In genomic region chr3:194070634-194071409, GRCh38 we compare ENCODE assay signal across 8 cellular contexts.
A peak's percentile ranks its signal among the peaks of the same experiment; 100 is the strongest.
DNase-seq lines count a peak whose midpoint lies in the region; ATAC-seq, FAIRE-seq and TF ChIP-seq lines count a peak whose summit lies in the region.

No MANE protein-coding gene starts in this region.

- H2AFZ ChIP-seq in HCT116 (ENCODE audit: low read depth, low read length, poor library complexity, severe bottlenecking): peak overlapping the region; percentile 46
- peak overlapping the region; percentile 66 for H2AFZ ChIP-seq in MM.1S (ENCODE audit: low read length)
- H2AFZ ChIP-seq in GM12878 (ENCODE audit: control insufficient read depth, low read depth, low read length): peak overlapping the region; percentile 64

- H3K9me2 ChIP-seq in HCT116 (ENCODE audit: insufficient read depth) (no peaks in the 10 kb centered on the region), MM.1S (replicated peaks; ENCODE audit: insufficient read depth, low read length) (no peaks in the 10 kb centered on the region)

- H3K9me3 ChIP-seq in HCT116 (ENCODE audit: control insufficient read depth in 1 of 2, insufficient read depth in 1 of 2, low read depth in 1 of 2, low read length in 2 of 2) (peaks cover 0 to 9% of the 10 kb centered on the region in 2 experiments; a peak in 3 of 4 replicates), MM.1S (replicated peaks; ENCODE audit: insufficient read depth, low read length) (no peaks in the 10 kb centered on the region), GM12878 (replicated peaks; ENCODE audit: control insufficient read depth, insufficient read depth, low read length) (no peaks in the 10 kb centered on the region; the same call in 1 of the 3 replicates), sigmoid colon (no peaks in the 10 kb centered on the region)

- TF ChIP-seq CTCF in HCT116 (IDR thresholded peaks at IDR 0.05 in 2 of 3, conservative IDR thresholded peaks at IDR 0.05 in 1 of 3; ENCODE audit: borderline replicate concordance in 1 of 3, insufficient read depth in 1 of 3, low read depth in 2 of 3, low read length in 2 of 3) (no peak), MM.1S (IDR thresholded peaks at IDR 0.05; ENCODE audit: low read length) (no peak), GM12878 (IDR thresholded peaks at IDR 0.05 in 2 of 3, conservative IDR thresholded peaks at IDR 0.05 in 1 of 3; ENCODE audit: control insufficient read depth in 2 of 3, extremely low read depth in 1 of 3, insufficient read depth in 1 of 3, low read depth in 3 of 3, low read length in 3 of 3) (no peak), sigmoid colon (IDR thresholded peaks at IDR 0.05) (no peak)

- H3K9me3 Mint-ChIP-seq in T-helper 1 cell treated with Interleukin-12 subunit alpha and Interleukin-12 subunit beta and Interleukin-4 antibody, amounts not matched to agents 30 μg/mL and 1 μg/mL, for 36 hours: peaks cover 24% of the 10 kb centered on the region

- POLR2A ChIA-PET in HCT116 (lab: Charles Lee): interaction anchor here (0.7 to 1.0 kb wide), 3 partner anchors 18 to 242 kb away, joined by 3 to 4 read pairs (median 4); partner anchors contain the start of gene HES1
- POLR2A ChIA-PET in GM12878 (lab: Charles Lee): no interaction called here

- 2% methylated on average over 40 of the region's 84 CpGs for WGBS in GM12878 (ENCODE audit: insufficient coverage, insufficient replicate concordance, low lambda C conversion rate, missing lambda C conversion rate)
- 1 to 2% methylated on average over 84 of the region's 84 CpGs for WGBS in sigmoid colon, 2 donors

- H3K4me1 Mint-ChIP-seq in T-helper 1 cell treated with Interleukin-12 subunit alpha and Interleukin-12 subunit beta and Interleukin-4 antibody, amounts not matched to agents 30 μg/mL and 1 μg/mL, for 36 hours (ENCODE audit: low read depth): peaks cover 20% of the 10 kb centered on the region

- H3K4me2 ChIP-seq in HCT116 (ENCODE audit: low read length) (peak overlapping the region; percentile 81), MM.1S (ENCODE audit: low read depth, low read length) (peak overlapping the region; percentile 75), GM12878 (ENCODE audit: control insufficient read depth, insufficient read depth) (peak overlapping the region; percentile 87)

- intact Hi-C loops in HCT116 (cut with micrococcal nuclease): loop anchor here (5.0 kb wide), 1 partner anchor 66 kb away; the partner anchor contains the start of gene HES1
- intact Hi-C loops in GM12878 (cut with micrococcal nuclease; ENCODE audit: unreplicated experiment): loop anchor here (1.0 kb wide), 2 partner anchors 26 to 64 kb away; no protein-coding TSS in a partner anchor
- intact Hi-C loops in sigmoid colon (cut with DNase I): loop anchor here (2.0 to 5.0 kb wide), 5 partner anchors 64 to 289 kb away; no protein-coding TSS in a partner anchor

- H3K4me1 ChIP-seq in HCT116 (ENCODE audit: control insufficient read depth in 1 of 2, insufficient read depth in 2 of 2, low read length in 2 of 2) (peaks cover 12 to 33% of the 10 kb centered on the region in 2 experiments), MM.1S (ENCODE audit: low read length) (peaks cover 32% of the 10 kb centered on the region), GM12878 (ENCODE audit: control insufficient read depth, insufficient read depth, low read length) (peaks cover 8% of the 10 kb centered on the region), sigmoid colon (peaks cover 0 to 18% (median 16%) of the 10 kb centered on the region in 4 donors)

- peaks cover 73% of the 10 kb centered on the region for H3K27me3 Mint-ChIP-seq in T-helper 1 cell treated with Interleukin-12 subunit alpha and Interleukin-12 subunit beta and Interleukin-4 antibody, amounts not matched to agents 30 μg/mL and 1 μg/mL, for 36 hours (ENCODE audit: low read depth)

- H3K9ac ChIP-seq in HCT116 (ENCODE audit: low read length): peak overlapping the region; percentile 58
- H3K9ac ChIP-seq in MM.1S (ENCODE audit: low read length): peak overlapping the region; percentile 74
- peak overlapping the region; percentile 8; the same call in 1 of the 2 replicates for H3K9ac ChIP-seq in GM12878 (ENCODE audit: control insufficient read depth, insufficient read depth, low read length)

- H3K27ac Mint-ChIP-seq in T-helper 1 cell treated with Interleukin-12 subunit alpha and Interleukin-12 subunit beta and Interleukin-4 antibody, amounts not matched to agents 30 μg/mL and 1 μg/mL, for 36 hours: no peak overlapping the region

- in situ Hi-C loops in GM12878 (cut with MboI): no loop called here

- FAIRE-seq in GM12878 (lab: Jason Lieb, UNC): peak; percentile 84

- H3K4me3 ChIP-seq in HCT116 (replicated peaks in 1 of 2; ENCODE audit: low read depth in 1 of 2, low read length in 2 of 2): peak overlapping the region; percentile 31 to 50
- peak overlapping the region; percentile 70 for H3K4me3 ChIP-seq in MM.1S (ENCODE audit: low read length)
- H3K4me3 ChIP-seq in GM12878: peak overlapping the region; percentile 42; the same call in 1 of the 2 replicates
- H3K4me3 ChIP-seq in iPS-11a (ENCODE audit: low read depth, low read length): peak overlapping the region; percentile 20
- H3K4me3 ChIP-seq in sigmoid colon: peak overlapping the region; percentile 37 to 64 (median 56)

- H3K4me3 Mint-ChIP-seq in T-helper 1 cell treated with Interleukin-12 subunit alpha and Interleukin-12 subunit beta and Interleukin-4 antibody, amounts not matched to agents 30 μg/mL and 1 μg/mL, for 36 hours: peak overlapping the region; percentile 59

- SMC1A ChIA-PET in GM12878 (lab: Charles Lee; ENCODE audit: uncharacterized antibody, unreplicated experiment): interaction anchor here (0.9 to 1.9 kb wide), 4 partner anchors 11 to 57 kb away, joined by 3 to 6 read pairs (median 3); no protein-coding TSS in a partner anchor

- H3K27ac ChIP-seq in HCT116 (ENCODE audit: low read depth, low read length) (peak overlapping the region; percentile 49; the same call in 1 of the 2 replicates), MM.1S (ENCODE audit: low read length) (peak overlapping the region; percentile 78), GM12878 (ENCODE audit: control insufficient read depth, insufficient read depth) (no peak overlapping the region), sigmoid colon (peak overlapping the region; percentile 80 to 85 (median 82))

- peak; percentile 81 for ATAC-seq in HCT116
- ATAC-seq in GM12878: peak; percentile 97

- DNase-seq in HCT116 (ENCODE audit: low read depth, low spot score) (peak; percentile 67), MM.1S (peak; percentile 98), GM12878 (ENCODE audit: low read depth, low spot score) (peak; percentile 50), sigmoid colon (peak; percentile 88), NCI-H187 treated with DMSO at 0.1 percent for 48 hours (lab: John Stamatoyannopoulos, UW) (no peak)

- H3F3A ChIP-seq in MM.1S (ENCODE audit: insufficient read depth, low read length): peaks cover 38% of the 10 kb centered on the region

- TF ChIP-seq EP300 in GM12878 (IDR thresholded peaks at IDR 0.05; ENCODE audit: borderline replicate concordance in 1 of 2, control insufficient read depth in 1 of 2, low read depth in 2 of 2, low read length in 2 of 2) (peak in 1 of 2 experiments; percentile 63; a peak in 1 of 4 replicates), sigmoid colon (IDR thresholded peaks at IDR 0.05) (no peak)

- H3K36me3 ChIP-seq in HCT116 (ENCODE audit: control insufficient read depth in 1 of 2, insufficient read depth in 2 of 2, low read length in 2 of 2): no peaks in the 10 kb centered on the region
- H3K36me3 ChIP-seq in MM.1S (replicated peaks; ENCODE audit: insufficient read depth, low read length): no peaks in the 10 kb centered on the region
- no peaks in the 10 kb centered on the region for H3K36me3 ChIP-seq in GM12878 (ENCODE audit: control insufficient read depth in 2 of 2, insufficient read depth in 2 of 2, low read length in 1 of 2)
- H3K36me3 ChIP-seq in sigmoid colon: no peaks in the 10 kb centered on the region

- RAD21 ChIA-PET in HCT116 (lab: Charles Lee; ENCODE audit: low non-redundant PET in 1 of 2, low total read pairs in 2 of 2, uncharacterized antibody in 2 of 2, unreplicated experiment in 2 of 2): interaction anchor here (0.9 to 1.2 kb wide), 2 partner anchors 245 to 289 kb away, joined by 3 to 6 read pairs; no protein-coding TSS in a partner anchor
- RAD21 ChIA-PET in GM12878 (lab: Charles Lee; ENCODE audit: unreplicated experiment): interaction anchor here (1.0 to 1.4 kb wide), 3 partner anchors 13 to 61 kb away, joined by 3 read pairs; no protein-coding TSS in a partner anchor

- H3K27me3 ChIP-seq in HCT116 (ENCODE audit: insufficient read depth, low read length) (no peaks in the 10 kb centered on the region; the same call in 1 of the 2 replicates), MM.1S (replicated peaks; ENCODE audit: insufficient read depth, low read length) (no peaks in the 10 kb centered on the region), GM12878 (replicated peaks in 1 of 2; ENCODE audit: control insufficient read depth in 2 of 2, insufficient read depth in 2 of 2, low read length in 1 of 2) (peaks cover 0 to 2% of the 10 kb centered on the region in 2 experiments; a peak in 2 of 4 replicates), sigmoid colon (no peaks in the 10 kb centered on the region)

- BruUV-seq in HCT116 (replicated peaks; lab: Mats Ljungman, UMichigan) (no TSS peak), GM12878 (replicated peaks; lab: Mats Ljungman, UMichigan) (no TSS peak)

- no peaks in the 10 kb centered on the region for H4K20me1 ChIP-seq in HCT116 (ENCODE audit: insufficient read depth)
- no peaks in the 10 kb centered on the region for H4K20me1 ChIP-seq in MM.1S (ENCODE audit: insufficient read depth, low read length)
- H4K20me1 ChIP-seq in GM12878 (ENCODE audit: control insufficient read depth, insufficient read depth): no peaks in the 10 kb centered on the region

- TF ChIP-seq RAD21 in HCT116 (IDR thresholded peaks at IDR 0.05; ENCODE audit: low read depth) (no peak), GM12878 (IDR thresholded peaks at IDR 0.05; ENCODE audit: insufficient read depth, low read depth, low read length) (0 out of 2 replicates have a peak, but pooled peaks have one; percentile 13)

- CTCF ChIA-PET in HCT116 (lab: Charles Lee) (interaction anchor here (1.5 kb wide), 2 partner anchors 18 to 68 kb away, joined by 3 read pairs; no protein-coding TSS in a partner anchor), GM12878 (lab: Yijun Ruan, JAX) (interaction anchor here (1.2 kb wide), 1 partner anchor 245 kb away, joined by 3 read pairs; no protein-coding TSS in a partner anchor)

- no peaks in the 10 kb centered on the region for H3K79me2 ChIP-seq in HCT116 (ENCODE audit: insufficient read depth, low read length)
- no peaks in the 10 kb centered on the region for H3K79me2 ChIP-seq in MM.1S (ENCODE audit: low read length)
- no peaks in the 10 kb centered on the region for H3K79me2 ChIP-seq in GM12878 (ENCODE audit: control insufficient read depth, insufficient read depth, low read length)

- peaks cover 9% of the 10 kb centered on the region for H3K36me3 Mint-ChIP-seq in T-helper 1 cell treated with Interleukin-12 subunit alpha and Interleukin-12 subunit beta and Interleukin-4 antibody, amounts not matched to agents 30 μg/mL and 1 μg/mL, for 36 hours (ENCODE audit: low read depth)

- peak; percentile 15 for TF ChIP-seq POLR2A in GM10847 (IDR thresholded peaks at IDR 0.05; ENCODE audit: extremely low read depth, insufficient read length)
- no peak for TF ChIP-seq POLR2A in HCT116 (IDR thresholded peaks at IDR 0.05; ENCODE audit: borderline replicate concordance, extremely low read depth, insufficient read depth, insufficient read length)
- TF ChIP-seq POLR2A in GM12878 (IDR thresholded peaks at IDR 0.05; ENCODE audit: low read depth, low read length): peak; percentile 49; the same call in 1 of the 2 replicates
- no peak for TF ChIP-seq POLR2A in sigmoid colon (IDR thresholded peaks at IDR 0.05)

Comparison
In these comparisons a context has a peak if more than half of its experiments do, and no peak if none do; other contexts are left out.
1. POLR2A ChIP-seq: peak in GM10847 (single experiment) and GM12878 (single experiment); none in HCT116 (single experiment) and sigmoid colon (0 of 2).
2. H3K4me3 ChIP-seq: peak in every context shown above with its lines; median percentile 70 in MM.1S; 56 in sigmoid colon; 42 in GM12878; 40 in HCT116; 20 in iPS-11a.
3. H3K9ac ChIP-seq: peak in every context shown above with its lines; median percentile 74 in MM.1S; 58 in HCT116; 8 in GM12878.
4. Peak in every context shown above with its lines, with median percentiles within 50 percentile points of each other: H2AFZ ChIP-seq and H3K4me2 ChIP-seq.